ENCODE assay signal across 8 cellular contexts in genomic region chr11:46918087-46918751, GRCh38. TPM values are rescaled to one million over a fixed set of nuclear protein-coding genes. Genes with fewer than 3 reads are reported as not detected.
DNase-seq lines count a peak whose midpoint lies in the region; ATAC-seq and TF ChIP-seq lines count a peak whose summit lies in the region.

LRP4 (minus strand) TSS chr11:46918550; CDS start chr11:46918379, 171 bp downstream.

- peak; percentile 72 for DNase-seq in COLO668 (lab: John Stamatoyannopoulos, UW; ENCODE audit: unreplicated experiment)
- DNase-seq in HFF-Myc (ENCODE audit: extremely low read depth, low read depth): no peak
- DNase-seq in T-helper 22 cell (ENCODE audit: low read depth): peak; percentile 10
- DNase-seq in cerebellum (ENCODE audit: low spot score): no peak
- DNase-seq in left colon: peak; percentile 42 to 68
- DNase-seq in stimulated activated CD8-positive, alpha-beta memory T cell treated with anti-CD3 and anti-CD28 coated beads, Interleukin-4, amount 100 ng/mL, for 24 hours (ENCODE audit: low read depth): peak; percentile 30
- DNase-seq in HT-29 (ENCODE audit: low spot score): no peak

- ATAC-seq in left colon (peak; percentile 67), GM19455 (IDR thresholded peaks at IDR 0.05; ENCODE audit: unreplicated experiment) (no peak)

- H3K4me3 ChIP-seq in HFF-Myc (replicated peaks; ENCODE audit: low read depth, low read length): peak within 1 kb of the TSS; percentile 79

- no peak for TF ChIP-seq CTCF in HFF-Myc (IDR thresholded peaks at IDR 0.05; ENCODE audit: low read depth, low read length, missing control alignments)

- intact Hi-C loops in left colon (cut with DNase I, micrococcal nuclease): no loop called here

RNA-seq across cellular contexts. Expression of gene LRP4, which starts in this region (rescaled TPM):
- total RNA-seq in cerebellum (21.2 TPM), left colon (10 to 100 TPM in 1 of 2 donors, 1 to 10 TPM in 1; 6.7 to 43.3 TPM)
- total RNA-seq in HT-29 (2014; rRNA removed; shearing (Covaris generic)): 0.15 TPM in 1 of 2 replicates, not detected in the other

Comparison
In these comparisons a context has a peak if more than half of its experiments do, and no peak if none do; other contexts are left out.
1. DNase-seq: peak in COLO668 (single experiment), T-helper 22 cell (single experiment), left colon (2 of 2) and stimulated activated CD8-positive, alpha-beta memory T cell treated with anti-CD3 and anti-CD28 coated beads, Interleukin-4, amount 100 ng/mL, for 24 hours (single experiment); none in HFF-Myc (single experiment), cerebellum (single experiment) and HT-29 (single experiment).